8 cellular contexts compared by ENCODE assay signal in genomic region chr1:156106624-156107488, GRCh38. TPM values are rescaled to one million over a fixed set of nuclear protein-coding genes. Genes with fewer than 3 reads are reported as not detected.
A peak's percentile ranks its signal among the peaks of the same experiment; 100 is the strongest.
DNase-seq lines count a peak whose midpoint lies in the region; ATAC-seq and FAIRE-seq lines count a peak whose summit lies in the region.

No MANE protein-coding gene starts in this region.

- peaks cover 0 to 7% (median 3%) of the 10 kb centered on the region in 5 donors for H3K27me3 Mint-ChIP-seq in naive thymus-derived CD8-positive, alpha-beta T cell

- peak overlapping the region; percentile 79 for H3K9ac ChIP-seq in endocrine pancreas (ENCODE audit: control insufficient read depth, insufficient read depth, low read length)

- H3K9me3 ChIP-seq in endocrine pancreas (ENCODE audit: control insufficient read depth, low read length), result no peaks in the 10 kb centered on the region

- POLR2A ChIA-PET in naive thymus-derived CD8-positive, alpha-beta T cell (lab: Charles Lee), result interaction anchor here (1.4 to 2.4 kb wide), 4 partner anchors 9 to 21 kb away, joined by 5 to 8 read pairs (median 6); no protein-coding TSS in a partner anchor

- FAIRE-seq in RCC 7860 (lab: Jason Lieb, UNC), result no peak

- no peaks in the 10 kb centered on the region for H3K9me3 Mint-ChIP-seq in naive thymus-derived CD8-positive, alpha-beta T cell

- H3K4me3 Mint-ChIP-seq in naive thymus-derived CD8-positive, alpha-beta T cell, result peak overlapping the region; percentile 29 to 88 (median 80)

- DNase-seq in DMS 273 (lab: John Stamatoyannopoulos, UW; ENCODE audit: unreplicated experiment), result peak; percentile 59
- no peak for DNase-seq in DMS 273 treated with DMSO at 0.1 percent for 48 hours (lab: John Stamatoyannopoulos, UW)
- peak; percentile 13 for DNase-seq in RCC 7860 (ENCODE audit: low spot score)
- no peak for DNase-seq in naive thymus-derived CD8-positive, alpha-beta T cell
- no peak for DNase-seq in DMS114 treated with DMSO at 0.1 percent for 48 hours (lab: John Stamatoyannopoulos, UW; ENCODE audit: unreplicated experiment)

- peaks cover 18 to 60% (median 32%) of the 10 kb centered on the region in 4 donors for H3K4me1 Mint-ChIP-seq in naive thymus-derived CD8-positive, alpha-beta T cell

- H3K36me3 Mint-ChIP-seq in naive thymus-derived CD8-positive, alpha-beta T cell, result no peaks in the 10 kb centered on the region

- H3K27me3 ChIP-seq in endocrine pancreas (ENCODE audit: control insufficient read depth, insufficient read depth, low read length), result no peaks in the 10 kb centered on the region

- peak overlapping the region; percentile 60 for H3K4me3 ChIP-seq in endocrine pancreas (ENCODE audit: control insufficient read depth, insufficient read depth, low read length)

- no peaks in the 10 kb centered on the region for H3K36me3 ChIP-seq in endocrine pancreas (ENCODE audit: control insufficient read depth, insufficient read depth, low read length)

- peak overlapping the region; percentile 86 to 100 (median 98) for H3K27ac Mint-ChIP-seq in naive thymus-derived CD8-positive, alpha-beta T cell

- H3K4me1 ChIP-seq in endocrine pancreas (ENCODE audit: control insufficient read depth, insufficient read depth, low read length), result no peaks in the 10 kb centered on the region

- ATAC-seq in naive thymus-derived CD8-positive, alpha-beta T cell, result peak; percentile 8 to 31
- ATAC-seq in GM18907 (IDR thresholded peaks at IDR 0.05; ENCODE audit: unreplicated experiment), result no peak
- ATAC-seq in GM19035 (IDR thresholded peaks at IDR 0.05; ENCODE audit: unreplicated experiment), result no peak

RNA-seq across cellular contexts. Expression of gene LMNA, which starts 7.7 kb away (rescaled TPM):
- total RNA-seq in naive thymus-derived CD8-positive, alpha-beta T cell, result 1 to 10 TPM; 2.0 to 2.7 TPM
- 1 to 10 TPM in 1 of 3 donors, under 1 TPM in 2; 0.62 to 4.0 (median 0.75) TPM for polyA plus RNA-seq in naive thymus-derived CD8-positive, alpha-beta T cell

RNA-seq across cellular contexts. Expression of gene MEX3A, which starts 24.6 kb away (rescaled TPM):
- under 1 TPM in 1 of 2 experiments, not detected in 1; 0.38 TPM for total RNA-seq in naive thymus-derived CD8-positive, alpha-beta T cell
- not detected for polyA plus RNA-seq in naive thymus-derived CD8-positive, alpha-beta T cell

RNA-seq across cellular contexts. Expression of gene RAB25, which starts 45.9 kb away (rescaled TPM):
- 1 to 10 TPM; 1.1 to 1.3 TPM for total RNA-seq in naive thymus-derived CD8-positive, alpha-beta T cell
- 1 to 10 TPM in 1 of 3 donors, under 1 TPM in 2; 0.81 to 2.0 (median 0.96) TPM for polyA plus RNA-seq in naive thymus-derived CD8-positive, alpha-beta T cell

RNA-seq across cellular contexts. Expression of gene SEMA4A, which starts 46.5 kb away (rescaled TPM):
- 1 to 10 TPM; 1.2 TPM for total RNA-seq in naive thymus-derived CD8-positive, alpha-beta T cell
- polyA plus RNA-seq in naive thymus-derived CD8-positive, alpha-beta T cell, result 1 to 10 TPM in 1 of 3 donors, under 1 TPM in 2; 0.16 to 1.4 (median 0.22) TPM

RNA-seq across cellular contexts. Expression of gene LAMTOR2, which starts 52.3 kb away (rescaled TPM):
- 10 to 100 TPM; 22.6 to 24.2 TPM for total RNA-seq in naive thymus-derived CD8-positive, alpha-beta T cell
- 100 to 1,000 TPM in 1 of 3 donors, 10 to 100 TPM in 2; 89.1 to 102 (median 96.1) TPM for polyA plus RNA-seq in naive thymus-derived CD8-positive, alpha-beta T cell

Comparison
In these comparisons a context has a peak if more than half of its experiments do, and no peak if none do; other contexts are left out.
1. DNase-seq: peak in DMS 273 (single experiment) and RCC 7860 (single experiment); none in DMS 273 treated with DMSO at 0.1 percent for 48 hours (single experiment), naive thymus-derived CD8-positive, alpha-beta T cell (0 of 10) and DMS114 treated with DMSO at 0.1 percent for 48 hours (single experiment).
2. ATAC-seq: peak in naive thymus-derived CD8-positive, alpha-beta T cell (2 of 2); none in GM18907 (single experiment) and GM19035 (single experiment).